14 cellular contexts compared by ENCODE assay signal in the genomic region with DNA sequence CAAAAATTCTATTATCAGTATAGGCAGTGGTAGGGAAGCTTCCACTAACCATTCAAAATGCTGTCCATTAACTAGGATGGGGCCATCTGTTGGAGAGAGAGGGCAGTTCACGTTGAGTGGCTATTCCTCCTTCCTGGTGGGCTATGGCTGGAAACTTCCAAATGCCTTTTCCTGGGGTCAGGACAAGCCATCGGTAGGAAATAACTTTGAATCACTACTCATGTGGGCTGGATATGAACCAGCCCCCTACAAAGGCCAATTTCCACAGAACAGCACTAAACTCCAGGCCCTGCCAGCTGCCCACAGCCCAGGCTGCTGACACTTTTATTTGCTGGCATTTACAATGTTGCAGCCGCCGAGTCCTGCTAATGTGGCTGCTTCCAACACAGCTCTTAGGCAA.
A peak's percentile ranks its signal among the peaks of the same experiment; 100 is the strongest.
DNase-seq lines count a peak whose midpoint lies in the region; ATAC-seq and TF ChIP-seq lines count a peak whose summit lies in the region.
"Had no signal": no experiment of that assay in that cellular context is flagged by ENCODE, and none has a peak within 500 bp of the region (broad histone marks: within the 10 kb centered on the region; RNA-seq: fewer than 3 reads in every experiment).

No MANE protein-coding gene starts in this region.

- H3K27ac ChIP-seq in osteoblast (ENCODE audit: low read depth, low read length), result no peak overlapping the region
- H3K27ac ChIP-seq in ovary, result no peak overlapping the region

- intact Hi-C loops in ovary (cut with DNase I), result no loop called here

- no peaks in the 10 kb centered on the region for H4K20me1 ChIP-seq in osteoblast (ENCODE audit: insufficient read depth, low read length)

- no peak overlapping the region for H3K4me3 ChIP-seq in NB4 (ENCODE audit: low read depth, low read length)
- no peak overlapping the region for H3K4me3 ChIP-seq in osteoblast (ENCODE audit: insufficient read depth, low read length)
- H3K4me3 ChIP-seq in ovary, result no peak overlapping the region

- no peak for TF ChIP-seq EP300 in ovary (IDR thresholded peaks at IDR 0.05)

- H3K9me3 ChIP-seq in osteoblast (ENCODE audit: low read depth, low read length) (no peaks in the 10 kb centered on the region), ovary (no peaks in the 10 kb centered on the region)

- H2AFZ ChIP-seq in osteoblast (ENCODE audit: low read length), result no peak overlapping the region

- DNase-seq in GM13976 (ENCODE audit: low spot score) (no peak), NB4 (ENCODE audit: low read depth) (peak; percentile 15), dermis blood vessel endothelial cell (peak; percentile 10), osteoblast (ENCODE audit: insufficient read length, low spot score, missing footprints) (no peak), NCI-H524 treated with DMSO at 0.1 percent for 48 hours (lab: John Stamatoyannopoulos, UW) (no peak), ovary (no peak), NCI-H446 (lab: John Stamatoyannopoulos, UW) (no peak)
- no peak for DNase-seq in stimulated activated naive CD8-positive, alpha-beta T cell treated with anti-CD3 and anti-CD28 coated beads, Interleukin-15, Interleukin-2, amounts not matched to agents 100 U/mL and 50 U/mL, for 24 hours
- DNase-seq: activated CD4-positive, alpha-beta memory T cell treated with anti-CD3 and anti-CD28 coated beads, Interleukin-2, amount 10 ng/mL, durations not matched to agents 7 days and 5 days; CD4-positive, alpha-beta memory T cell; immature natural killer cell; NCI-H2081; T-helper 2 cell had no signal

- H3K4me2 ChIP-seq in osteoblast (ENCODE audit: insufficient read depth, low read length), result no peak overlapping the region

- no peak for TF ChIP-seq POLR2A in NB4 (IDR thresholded peaks at IDR 0.05; ENCODE audit: extremely low read depth, insufficient read length)
- no peak for TF ChIP-seq POLR2A in ovary (IDR thresholded peaks at IDR 0.05)

- TF ChIP-seq CTCF in GM13976 (IDR thresholded peaks at IDR 0.05; ENCODE audit: borderline replicate concordance, control extremely low read depth, extremely low read depth, insufficient read depth, missing control alignments) (peak; percentile 13), NB4 (IDR thresholded peaks at IDR 0.05; ENCODE audit: low read depth, low read length) (peak; percentile 31), osteoblast (IDR thresholded peaks at IDR 0.05; ENCODE audit: extremely low read depth, low read depth, low read length) (peak; percentile 12), ovary (IDR thresholded peaks at IDR 0.05) (no peak)

- H3K4me1 ChIP-seq in osteoblast (ENCODE audit: insufficient read depth, low read length), result no peaks in the 10 kb centered on the region
- H3K4me1 ChIP-seq in ovary (ENCODE audit: insufficient read depth), result no peaks in the 10 kb centered on the region

- no peaks in the 10 kb centered on the region for H3K79me2 ChIP-seq in osteoblast (ENCODE audit: insufficient read depth, low read length)

- H3K27me3 ChIP-seq in osteoblast (ENCODE audit: insufficient read depth, low read length) (no peaks in the 10 kb centered on the region), ovary (no peaks in the 10 kb centered on the region)

- ATAC-seq in stimulated activated naive CD8-positive, alpha-beta T cell treated with anti-CD3 and anti-CD28 coated beads, Interleukin-15, Interleukin-2, amounts not matched to agents 100 U/mL and 50 U/mL, for 24 hours, result no peak
- ATAC-seq: esophagus mucosa had no signal

- H3K36me3 ChIP-seq in osteoblast (ENCODE audit: insufficient read depth, low read length) (no peaks in the 10 kb centered on the region), ovary (no peaks in the 10 kb centered on the region)

- in situ Hi-C loops in GM13976 (cut with MboI; ENCODE audit: low sequenced_read_pairs, unreplicated experiment), result no loop called here

- WGBS in ovary, 3 donors, result 71 to 78% (median 78%) methylated on average over 4 of the region's 4 CpGs

Comparison
In these comparisons a context has a peak if more than half of its experiments do, and no peak if none do; other contexts are left out.
1. DNase-seq: peak in NB4 (single experiment) and dermis blood vessel endothelial cell (single experiment); none in GM13976 (single experiment), osteoblast (single experiment), NCI-H524 treated with DMSO at 0.1 percent for 48 hours (single experiment), ovary (0 of 5), NCI-H446 (0 of 2) and stimulated activated naive CD8-positive, alpha-beta T cell treated with anti-CD3 and anti-CD28 coated beads, Interleukin-15, Interleukin-2, amounts not matched to agents 100 U/mL and 50 U/mL, for 24 hours (single experiment).
2. CTCF ChIP-seq: peak in GM13976 (single experiment), NB4 (single experiment) and osteoblast (single experiment); none in ovary (0 of 3).